Comparison of ENCODE assay signal across 1 cellular context in genomic region chr22:26404851-26405357, GRCh38.
TF ChIP-seq lines count a peak whose summit lies in the region.

No MANE protein-coding gene starts in this region.

TF ChIP-seq in GM12878, 131 proteins besides CTCF, POLR2A, EP300 and RAD21 (continued from another document):
- TF ChIP-seq HSF1 (IDR thresholded peaks at IDR 0.05; ENCODE audit: low read depth, low read length), result no peak
- no peak for TF ChIP-seq BACH1 (IDR thresholded peaks at IDR 0.05; ENCODE audit: borderline replicate concordance)
TF ChIP-seq in GM12878: peak in this region for 3.
